Comparison of ENCODE assay signal across 10 cellular contexts in genomic region chr4:7968262-7968896, GRCh38. TPM values are rescaled to one million over a fixed set of nuclear protein-coding genes. Genes with fewer than 3 reads are reported as not detected.
DNase-seq lines count a peak whose midpoint lies in the region; ATAC-seq and TF ChIP-seq lines count a peak whose summit lies in the region.
"Had no signal": no experiment of that assay in that cellular context is flagged by ENCODE, and none has a peak within 500 bp of the region (broad histone marks: within the 10 kb centered on the region; RNA-seq: fewer than 3 reads in every experiment).

No MANE protein-coding gene starts in this region.

- H3K4me3 ChIP-seq in spleen, result no peak overlapping the region
- H3K4me3 ChIP-seq: ovary, suprapubic skin had no signal

- H3K9me3 ChIP-seq in spleen, result no peaks in the 10 kb centered on the region
- H3K9me3 ChIP-seq: ovary, suprapubic skin had no signal

- H3K36me3 Mint-ChIP-seq in activated T-cell treated with anti-CD3 and anti-CD28 coated beads, Interleukin-2, amount 50 U/mL, for 24 hours (ENCODE audit: low read depth), result peaks cover 21% of the 10 kb centered on the region
- H3K36me3 Mint-ChIP-seq in activated CD4-positive, alpha-beta memory T cell treated with anti-CD3 and anti-CD28 coated beads, Interleukin-2, amount 10 ng/mL, durations not matched to agents 7 days and 5 days (ENCODE audit: low read depth), result peaks cover 33% of the 10 kb centered on the region

- H3K4me1 ChIP-seq in spleen, result peaks cover 43 to 89% (median 67%) of the 10 kb centered on the region in 6 donors

- peaks cover 0 to 13% (median 0%) of the 10 kb centered on the region in 6 donors for H3K36me3 ChIP-seq in spleen
- H3K36me3 ChIP-seq: ovary, suprapubic skin had no signal

- no peaks in the 10 kb centered on the region for H3K27me3 Mint-ChIP-seq in activated T-cell treated with anti-CD3 and anti-CD28 coated beads, Interleukin-2, amount 50 U/mL, for 24 hours
- H3K27me3 Mint-ChIP-seq in activated CD4-positive, alpha-beta memory T cell treated with anti-CD3 and anti-CD28 coated beads, Interleukin-2, amount 10 ng/mL, durations not matched to agents 7 days and 5 days, result no peaks in the 10 kb centered on the region

- peak overlapping the region; percentile 79 for H3K27ac Mint-ChIP-seq in activated T-cell treated with anti-CD3 and anti-CD28 coated beads, Interleukin-2, amount 50 U/mL, for 24 hours
- peak overlapping the region; percentile 27 for H3K27ac Mint-ChIP-seq in activated CD4-positive, alpha-beta memory T cell treated with anti-CD3 and anti-CD28 coated beads, Interleukin-2, amount 10 ng/mL, durations not matched to agents 7 days and 5 days

- no peak for TF ChIP-seq POLR2A in spleen (IDR thresholded peaks at IDR 0.05)

- H3K27me3 ChIP-seq in spleen (replicated peaks in 1 of 7), result no peaks in the 10 kb centered on the region
- H3K27me3 ChIP-seq: ovary, suprapubic skin had no signal

- intact Hi-C loops in spleen (cut with DNase I; ENCODE audit: low total_unique reads), result no loop called here

- CTCF ChIA-PET in activated CD4-positive, alpha-beta memory T cell treated with anti-CD3 and anti-CD28 coated beads, Interleukin-2, amount 10 ng/mL, durations not matched to agents 7 days and 5 days (lab: Charles Lee), result interaction anchor here (1.1 to 1.5 kb wide), 3 partner anchors 91 to 166 kb away, joined by 3 to 4 read pairs (median 3); no protein-coding TSS in a partner anchor

- 38 to 55% (median 47%) methylated on average over 16 of the region's 16 CpGs for WGBS in spleen, 5 donors

- H3K4me1 Mint-ChIP-seq in activated T-cell treated with anti-CD3 and anti-CD28 coated beads, Interleukin-2, amount 50 U/mL, for 24 hours (ENCODE audit: low read depth), result peaks cover 82% of the 10 kb centered on the region
- H3K4me1 Mint-ChIP-seq in activated CD4-positive, alpha-beta memory T cell treated with anti-CD3 and anti-CD28 coated beads, Interleukin-2, amount 10 ng/mL, durations not matched to agents 7 days and 5 days, result peaks cover 86% of the 10 kb centered on the region

- no peak for TF ChIP-seq CTCF in spleen (IDR thresholded peaks at IDR 0.05 in 8 of 11, conservative IDR thresholded peaks at IDR 0.05 in 3 of 11)

- ATAC-seq in left lobe of liver (peak; percentile 8), GM21423 (IDR thresholded peaks at IDR 0.05; ENCODE audit: unreplicated experiment) (no peak), HG02642 (IDR thresholded peaks at IDR 0.05; ENCODE audit: poor library complexity, unreplicated experiment) (no peak)

- H3K4me3 Mint-ChIP-seq in activated T-cell treated with anti-CD3 and anti-CD28 coated beads, Interleukin-2, amount 50 U/mL, for 24 hours, result no peak overlapping the region
- H3K4me3 Mint-ChIP-seq in activated CD4-positive, alpha-beta memory T cell treated with anti-CD3 and anti-CD28 coated beads, Interleukin-2, amount 10 ng/mL, durations not matched to agents 7 days and 5 days, result no peak overlapping the region

- POLR2A ChIA-PET in activated CD4-positive, alpha-beta memory T cell treated with anti-CD3 and anti-CD28 coated beads, Interleukin-2, amount 10 ng/mL, durations not matched to agents 7 days and 5 days (lab: Charles Lee), result interaction anchor here (1.1 to 1.6 kb wide), 3 partner anchors 29 to 30 kb away, joined by 3 to 10 read pairs (median 4); partner anchors contain the start of gene AFAP1

- H3K9me3 Mint-ChIP-seq in activated T-cell treated with anti-CD3 and anti-CD28 coated beads, Interleukin-2, amount 50 U/mL, for 24 hours, result no peaks in the 10 kb centered on the region
- H3K9me3 Mint-ChIP-seq in activated CD4-positive, alpha-beta memory T cell treated with anti-CD3 and anti-CD28 coated beads, Interleukin-2, amount 10 ng/mL, durations not matched to agents 7 days and 5 days, result no peaks in the 10 kb centered on the region

- DNase-seq in activated T-cell treated with anti-CD3 and anti-CD28 coated beads, Interleukin-2, amount 50 U/mL, for 24 hours, result no peak
- DNase-seq in activated T-cell treated with anti-CD3 and anti-CD28 coated beads for 4 hours (no peak), left lobe of liver (ENCODE audit: low spot score) (no peak), spleen (no peak), dedifferentiated amniotic fluid mesenchymal stem cell (ENCODE audit: extremely low spot score) (no peak)
- no peak for DNase-seq in activated CD4-positive, alpha-beta memory T cell treated with anti-CD3 and anti-CD28 coated beads, Interleukin-2, amount 10 ng/mL, durations not matched to agents 7 days and 5 days
- DNase-seq: ovary had no signal

- H3K27ac ChIP-seq in spleen, result peak overlapping the region; percentile 32 to 90 (median 82)
- H3K27ac ChIP-seq: suprapubic skin had no signal

RNA-seq across cellular contexts. Expression of gene AFAP1, which starts 28.7 kb away (rescaled TPM):
- total RNA-seq in activated CD4-positive, alpha-beta memory T cell treated with anti-CD3 and anti-CD28 coated beads, Interleukin-2, amount 10 ng/mL, durations not matched to agents 7 days and 5 days, result 1 to 10 TPM; 5.9 to 6.5 TPM
- 1.3 TPM for total RNA-seq in left lobe of liver
- 10 to 100 TPM in 6 of 7 donors, 1 to 10 TPM in 1; 9.0 to 29.2 (median 14.5) TPM for total RNA-seq in spleen
- polyA plus RNA-seq in spleen, result 1 to 10 TPM; 1.6 to 2.4 (median 1.7) TPM
